ENCODE assay signal across 23 cellular contexts in the genomic region with DNA sequence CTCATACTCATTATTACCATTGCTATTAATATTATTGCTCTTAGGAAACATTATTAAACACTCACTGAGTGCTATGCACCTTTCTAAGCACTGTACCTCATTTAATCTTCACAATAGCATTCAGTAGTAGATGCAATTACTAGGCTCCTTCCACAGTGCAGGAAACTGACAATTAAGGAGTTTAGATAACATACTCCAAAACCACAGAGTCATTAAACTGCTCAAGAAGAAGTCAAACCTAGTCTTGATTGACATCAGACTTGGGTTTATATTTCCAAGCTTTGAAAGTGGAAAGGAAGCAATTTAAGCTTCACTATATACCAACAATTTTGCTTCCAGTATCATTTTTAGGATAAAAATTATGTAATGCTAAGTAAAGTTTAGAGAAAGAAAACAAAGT.
"Had no signal": no experiment of that assay in that cellular context is flagged by ENCODE, and none has a peak within 500 bp of the region (broad histone marks: within the 10 kb centered on the region; RNA-seq: fewer than 3 reads in every experiment).

No MANE protein-coding gene starts in this region.

- H3K4me3 Mint-ChIP-seq: endodermal cell; memory B cell; mesothelial cell of epicardium; natural killer cell; neural crest cell; stimulated activated naive B cell treated with anti-CD40 and anti-IgM and Interleukin-4, amounts not matched to agents 10 μg/mL and 1 μg/mL and 100 μg/mL, for 72 hours; type B pancreatic cell had no signal

- H3K4me1 ChIP-seq: foreskin keratinocyte, lower lobe of right lung, right atrium auricular region, sigmoid colon, stomach had no signal

- H3K9me3 ChIP-seq: lower lobe of right lung, right atrium auricular region had no signal

- H3K27me3 Mint-ChIP-seq: memory B cell; stimulated activated naive B cell treated with anti-CD40 and anti-IgM and Interleukin-4, amounts not matched to agents 10 μg/mL and 1 μg/mL and 100 μg/mL, for 72 hours; type B pancreatic cell had no signal

- H3K9me3 Mint-ChIP-seq: endodermal cell had no signal

- H3K4me1 Mint-ChIP-seq: endodermal cell; memory B cell; mesothelial cell of epicardium; natural killer cell; neural crest cell; stimulated activated naive B cell treated with anti-CD40 and anti-IgM and Interleukin-4, amounts not matched to agents 10 μg/mL and 1 μg/mL and 100 μg/mL, for 72 hours had no signal

- H3K36me3 Mint-ChIP-seq: memory B cell; mesothelial cell of epicardium; stimulated activated naive B cell treated with anti-CD40 and anti-IgM and Interleukin-4, amounts not matched to agents 10 μg/mL and 1 μg/mL and 100 μg/mL, for 72 hours; type B pancreatic cell had no signal

- H3K36me3 ChIP-seq: left ventricle myocardium inferior, lower lobe of right lung, right atrium auricular region, sigmoid colon, stomach had no signal

- DNase-seq: effector CD4-positive, alpha-beta T cell; endodermal cell; erythroblast; foreskin keratinocyte; head of caudate nucleus; kidney; left cardiac atrium; left ventricle myocardium inferior; lower lobe of right lung; natural killer cell; sigmoid colon; stimulated activated CD4-positive, alpha-beta T cell treated with anti-CD3 and anti-CD28 coated beads, Interleukin-2, amount 100 ng/mL, for 24 hours; stimulated activated CD4-positive, alpha-beta T cell treated with anti-CD3 and anti-CD28 coated beads, Interleukin-4, amount 100 ng/mL, for 4 hours; stimulated activated naive B cell treated with anti-CD40 and anti-IgM and Interleukin-4, amounts not matched to agents 10 μg/mL and 1 μg/mL and 100 μg/mL, for 72 hours; stomach; substantia nigra had no signal

- H3K27me3 ChIP-seq: foreskin keratinocyte, hepatocyte, right atrium auricular region, sigmoid colon, stomach had no signal

- H3K4me3 ChIP-seq: hepatocyte, left ventricle myocardium inferior, lower lobe of right lung, right atrium auricular region, sigmoid colon, skin epidermis, stomach had no signal

- H3K27ac Mint-ChIP-seq: endodermal cell; memory B cell; mesothelial cell of epicardium; natural killer cell; stimulated activated naive B cell treated with anti-CD40 and anti-IgM and Interleukin-4, amounts not matched to agents 10 μg/mL and 1 μg/mL and 100 μg/mL, for 72 hours; type B pancreatic cell had no signal

- H3K27ac ChIP-seq: foreskin keratinocyte, hepatocyte, left ventricle myocardium inferior, lower lobe of right lung, right atrium auricular region, sigmoid colon, skin epidermis, stomach had no signal
